15 cellular contexts compared by ENCODE assay signal in the genomic region with DNA sequence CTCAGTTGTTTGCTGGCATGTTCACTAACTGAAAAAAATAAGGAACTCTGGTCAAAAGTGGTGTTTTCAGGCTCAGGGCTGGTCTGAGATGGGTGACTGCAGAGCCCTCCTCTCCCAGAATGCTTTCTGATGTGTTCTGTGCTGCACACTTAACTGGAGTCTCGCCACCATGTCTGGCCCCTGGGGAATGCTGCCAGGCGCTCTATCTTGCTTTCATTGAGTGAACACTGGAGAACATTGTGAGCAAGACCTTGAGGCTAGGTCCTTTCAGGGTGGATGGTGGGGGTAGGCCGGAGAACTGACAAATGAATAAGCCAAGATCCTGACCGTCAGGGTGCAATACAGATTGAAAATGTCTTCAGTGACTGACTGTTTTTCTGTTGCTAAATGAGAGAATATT. TPM values are rescaled to one million over a fixed set of nuclear protein-coding genes. Genes with fewer than 3 reads are reported as not detected.
DNase-seq lines count a peak whose midpoint lies in the region; ATAC-seq and TF ChIP-seq lines count a peak whose summit lies in the region.
"Had no signal": no experiment of that assay in that cellular context is flagged by ENCODE, and none has a peak within 500 bp of the region (broad histone marks: within the 10 kb centered on the region; RNA-seq: fewer than 3 reads in every experiment).

No MANE protein-coding gene starts in this region.

- peak overlapping the region; percentile 36 for H3K4me3 Mint-ChIP-seq in T-helper 2 cell treated with Interferon-gamma antibody and Interleukin-4, amounts not matched to agents 5 μg/mL and 100 μg/mL, for 36 hours
- H3K4me3 Mint-ChIP-seq in chondrocyte (ENCODE audit: unreplicated experiment), result no peak overlapping the region
- H3K4me3 Mint-ChIP-seq: GM23338 had no signal

- H4K20me1 ChIP-seq in PC-3 (ENCODE audit: low read length) (peaks cover 48% of the 10 kb centered on the region), osteoblast (ENCODE audit: insufficient read depth, low read length) (peaks cover 72% of the 10 kb centered on the region)

- TF ChIP-seq CTCF in PC-3 (conservative IDR thresholded peaks at IDR 0.05; ENCODE audit: low read depth, low read length) (no peak), chondrocyte (IDR thresholded peaks at IDR 0.05) (no peak), osteoblast (IDR thresholded peaks at IDR 0.05; ENCODE audit: extremely low read depth, low read depth, low read length) (no peak)

- peak overlapping the region; percentile 46 for H3K27ac Mint-ChIP-seq in T-helper 2 cell treated with Interferon-gamma antibody and Interleukin-4, amounts not matched to agents 5 μg/mL and 100 μg/mL, for 36 hours
- H3K27ac Mint-ChIP-seq in chondrocyte (ENCODE audit: unreplicated experiment), result peak overlapping the region; percentile 57
- H3K27ac Mint-ChIP-seq: GM23338 had no signal

- TSS peak; percentile 20 for BruUV-seq in PC-3 (replicated peaks; lab: Mats Ljungman, UMichigan)

- no peak overlapping the region for H3K4me2 ChIP-seq in PC-3 (ENCODE audit: low read length)
- H3K4me2 ChIP-seq in osteoblast (ENCODE audit: insufficient read depth, low read length), result no peak overlapping the region
- H3K4me2 ChIP-seq: GM23338 had no signal

- H3K9me3 ChIP-seq in PC-3 (ENCODE audit: low read length) (no peaks in the 10 kb centered on the region), osteoblast (ENCODE audit: low read depth, low read length) (no peaks in the 10 kb centered on the region)

- H2AFZ ChIP-seq in PC-3 (ENCODE audit: low read length) (no peak overlapping the region), osteoblast (ENCODE audit: low read length) (no peak overlapping the region)
- H2AFZ ChIP-seq: GM23338 had no signal

- H3F3A ChIP-seq in PC-3 (ENCODE audit: low read length, unreplicated experiment), result peaks cover 7% of the 10 kb centered on the region

- H3K9ac ChIP-seq in PC-3 (ENCODE audit: low read length), result no peak overlapping the region

- no peaks in the 10 kb centered on the region for H3K4me1 ChIP-seq in PC-3 (ENCODE audit: insufficient read depth, low read length)
- H3K4me1 ChIP-seq in osteoblast (ENCODE audit: insufficient read depth, low read length), result peaks cover 16% of the 10 kb centered on the region

- no peak for ATAC-seq in PC-3
- ATAC-seq: GM23338; naive thymus-derived CD8-positive, alpha-beta T cell had no signal

- H3K27me3 ChIP-seq in PC-3 (ENCODE audit: low read length), result no peaks in the 10 kb centered on the region
- no peaks in the 10 kb centered on the region for H3K27me3 ChIP-seq in osteoblast (ENCODE audit: insufficient read depth, low read length)

- H3K4me1 Mint-ChIP-seq in T-helper 2 cell treated with Interferon-gamma antibody and Interleukin-4, amounts not matched to agents 5 μg/mL and 100 μg/mL, for 36 hours (ENCODE audit: low read depth), result peaks cover 40% of the 10 kb centered on the region
- H3K4me1 Mint-ChIP-seq in chondrocyte (ENCODE audit: low read depth), result peaks cover 24% of the 10 kb centered on the region

- no peaks in the 10 kb centered on the region for H3K9me3 Mint-ChIP-seq in T-helper 2 cell treated with Interferon-gamma antibody and Interleukin-4, amounts not matched to agents 5 μg/mL and 100 μg/mL, for 36 hours
- H3K9me3 Mint-ChIP-seq in chondrocyte (ENCODE audit: low read depth), result no peaks in the 10 kb centered on the region
- H3K9me3 Mint-ChIP-seq: GM23338; naive thymus-derived CD8-positive, alpha-beta T cell had no signal

- H3K27me3 Mint-ChIP-seq in T-helper 2 cell treated with Interferon-gamma antibody and Interleukin-4, amounts not matched to agents 5 μg/mL and 100 μg/mL, for 36 hours (ENCODE audit: low read depth), result no peaks in the 10 kb centered on the region
- no peaks in the 10 kb centered on the region for H3K27me3 Mint-ChIP-seq in chondrocyte (ENCODE audit: low read depth)
- H3K27me3 Mint-ChIP-seq: naive thymus-derived CD8-positive, alpha-beta T cell had no signal

- no peaks in the 10 kb centered on the region for H3K9me2 ChIP-seq in PC-3 (replicated peaks; ENCODE audit: low read length)

- H3K36me3 ChIP-seq in PC-3 (ENCODE audit: low read depth, low read length) (peaks cover 49% of the 10 kb centered on the region), osteoblast (ENCODE audit: insufficient read depth, low read length) (peaks cover 59% of the 10 kb centered on the region)

- H3K27ac ChIP-seq in PC-3 (ENCODE audit: low read length) (no peak overlapping the region), osteoblast (ENCODE audit: low read depth, low read length) (peak overlapping the region; percentile 3)

- peaks cover 49% of the 10 kb centered on the region for H3K36me3 Mint-ChIP-seq in T-helper 2 cell treated with Interferon-gamma antibody and Interleukin-4, amounts not matched to agents 5 μg/mL and 100 μg/mL, for 36 hours (ENCODE audit: low read depth)
- H3K36me3 Mint-ChIP-seq in chondrocyte (ENCODE audit: low read depth), result peaks cover 23% of the 10 kb centered on the region

- H3K4me3 ChIP-seq in PC-3 (ENCODE audit: low read length) (no peak overlapping the region), osteoblast (ENCODE audit: insufficient read depth, low read length) (no peak overlapping the region)
- H3K4me3 ChIP-seq: GM23338 had no signal

- H3K79me2 ChIP-seq in PC-3 (ENCODE audit: low read length), result peaks cover 92% of the 10 kb centered on the region
- peaks cover 98% of the 10 kb centered on the region for H3K79me2 ChIP-seq in osteoblast (ENCODE audit: insufficient read depth, low read length)

- intact Hi-C loops in PC-3 (cut with micrococcal nuclease), result no loop called here

- CTCF ChIA-PET in PC-3 (lab: Charles Lee), result no interaction called here

- DNase-seq in T-helper 2 cell treated with Interferon-gamma antibody and Interleukin-4, amounts not matched to agents 5 μg/mL and 100 μg/mL, for 36 hours (ENCODE audit: low spot score), result no peak
- DNase-seq in T-helper 2 cell (no peak), PC-3 (no peak), chondrocyte (ENCODE audit: low spot score) (no peak), osteoblast (ENCODE audit: insufficient read length, low spot score, missing footprints) (peak; percentile 3), RKO (ENCODE audit: low spot score) (no peak), NCI-H1694 (lab: John Stamatoyannopoulos, UW) (no peak), NCI-H1417 (lab: John Stamatoyannopoulos, UW) (no peak)
- DNase-seq: activated CD4-positive, alpha-beta T cell treated with anti-CD3 and anti-CD28 coated beads for 4 hours; Calu3; naive thymus-derived CD8-positive, alpha-beta T cell; NCI-H1092; NCI-H2227 treated with DMSO at 0.1 percent for 48 hours; retina had no signal

- POLR2A ChIA-PET in PC-3 (lab: Charles Lee; ENCODE audit: unreplicated experiment), result no interaction called here

RNA-seq across cellular contexts. Expression of a gene that starts 19.5 kb away (rescaled TPM):
- total RNA-seq in PC-3 (2014; rRNA removed), result 50.8 and 52.1 TPM in 2 replicates
- 38.2 to 45.3 TPM (median 39.7 TPM) in 3 replicates for total RNA-seq in chondrocyte
- total RNA-seq in osteoblast, result 57.2 and 60.4 TPM in 2 replicates
